Comparison of ENCODE assay signal across 14 cellular contexts in the genomic region with DNA sequence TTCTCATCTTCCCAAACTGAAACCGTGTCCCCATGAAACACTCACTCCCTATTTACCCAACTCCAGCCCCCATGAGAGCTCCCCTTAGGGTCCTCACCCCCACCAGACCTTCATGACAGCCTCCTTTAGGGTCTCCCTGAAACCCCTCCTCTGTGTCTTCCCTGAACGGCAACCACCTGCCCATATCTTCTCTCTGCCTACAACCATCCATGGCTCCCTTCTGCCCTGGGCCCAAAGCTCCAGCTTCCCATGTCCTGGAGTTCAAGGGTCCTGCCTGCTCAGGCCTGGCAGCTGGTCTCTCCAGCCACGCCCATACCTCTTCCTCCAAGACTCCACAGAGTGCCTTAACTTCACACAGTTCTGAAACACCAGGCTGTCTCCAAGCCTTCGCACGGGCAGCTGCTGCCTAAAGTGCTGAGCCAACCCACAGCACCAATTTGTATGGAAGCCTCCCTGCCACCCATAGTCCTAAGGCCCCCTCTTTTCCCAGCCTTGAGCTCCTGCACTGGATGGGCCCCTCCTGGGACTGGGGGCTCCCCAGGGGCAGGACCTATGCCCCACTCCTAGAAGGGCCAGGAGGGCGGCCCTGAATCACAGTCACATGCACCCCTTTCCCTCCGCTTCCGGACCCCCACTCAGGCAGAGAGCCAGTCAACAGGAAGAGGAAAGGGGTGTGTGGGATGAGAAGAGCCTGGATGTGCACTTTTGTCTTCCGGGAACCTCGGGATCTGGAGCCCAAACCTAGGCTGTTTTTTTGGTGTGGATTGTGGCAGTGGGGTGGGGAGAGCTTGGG. TPM values are rescaled to one million over a fixed set of nuclear protein-coding genes. Genes with fewer than 3 reads are reported as not detected.
DNase-seq lines count a peak whose midpoint lies in the region; ATAC-seq and TF ChIP-seq lines count a peak whose summit lies in the region.
"Had no signal": no experiment of that assay in that cellular context is flagged by ENCODE, and none has a peak within 500 bp of the region (broad histone marks: within the 10 kb centered on the region; RNA-seq: fewer than 3 reads in every experiment).

No MANE protein-coding gene starts in this region.

- H4K20me1 ChIP-seq in OCI-LY7 (ENCODE audit: insufficient read depth, low read length) (no peaks in the 10 kb centered on the region), mammary epithelial cell (ENCODE audit: insufficient read depth, low read length) (no peaks in the 10 kb centered on the region)

- intact Hi-C loops in OCI-LY7 (cut with micrococcal nuclease; ENCODE audit: unreplicated experiment) (no loop called here), sciatic nerve (cut with DNase I) (no loop called here), left lung (cut with DNase I) (no loop called here), mammary epithelial cell (cut with micrococcal nuclease) (no loop called here)

- POLR2A ChIA-PET in OCI-LY7 (lab: Charles Lee): interaction anchor here (1.0 kb wide), 1 partner anchor 8 kb away, joined by 3 read pairs; no protein-coding TSS in a partner anchor

- H3K79me2 ChIP-seq in OCI-LY7 (ENCODE audit: insufficient read depth, low read depth, low read length) (no peaks in the 10 kb centered on the region), mammary epithelial cell (ENCODE audit: insufficient read depth, low read length) (no peaks in the 10 kb centered on the region)

- peaks cover 15% of the 10 kb centered on the region for H3K27me3 Mint-ChIP-seq in T-helper 1 cell treated with Interleukin-12 subunit alpha and Interleukin-12 subunit beta and Interleukin-4 antibody, amounts not matched to agents 30 μg/mL and 1 μg/mL, for 36 hours (ENCODE audit: low read depth)
- peaks cover 0 to 11% of the 10 kb centered on the region in 2 donors for H3K27me3 Mint-ChIP-seq in effector memory CD8-positive, alpha-beta T cell

- no peaks in the 10 kb centered on the region for H3K9me2 ChIP-seq in OCI-LY7 (ENCODE audit: insufficient read depth, low read length)

- BruUV-seq in OCI-LY7 (replicated peaks; lab: Mats Ljungman, UMichigan) (no TSS peak), mammary epithelial cell (replicated peaks; lab: Mats Ljungman, UMichigan) (no TSS peak)

- H2AFZ ChIP-seq in OCI-LY7 (ENCODE audit: low read length): no peak overlapping the region
- no peak overlapping the region for H2AFZ ChIP-seq in mammary epithelial cell (ENCODE audit: low read depth, low read length)
- H2AFZ ChIP-seq: neural progenitor cell had no signal

- WGBS in mammary epithelial cell (ENCODE audit: low coverage, missing lambda C conversion rate): 68% methylated on average over 8 of the region's 10 CpGs

- H3K27ac ChIP-seq in OCI-LY7 (ENCODE audit: low read depth, low read length, poor library complexity, severe bottlenecking) (no peak overlapping the region), left lung (peak overlapping the region in 1 of 2 donors; percentile 92), mammary epithelial cell (ENCODE audit: insufficient read depth, low read depth, low read length) (no peak overlapping the region)
- H3K27ac ChIP-seq: epithelial cell of prostate, neural progenitor cell, thoracic aorta had no signal

- ATAC-seq in effector memory CD8-positive, alpha-beta T cell (replicated peaks): no peak
- ATAC-seq in sciatic nerve (peak; percentile 46), left lung (no peak)

- no peak overlapping the region for H3K9ac ChIP-seq in mammary epithelial cell (ENCODE audit: insufficient read depth, low read length)
- H3K9ac ChIP-seq: neural progenitor cell had no signal

- H3K36me3 Mint-ChIP-seq in T-helper 1 cell treated with Interleukin-12 subunit alpha and Interleukin-12 subunit beta and Interleukin-4 antibody, amounts not matched to agents 30 μg/mL and 1 μg/mL, for 36 hours (ENCODE audit: low read depth): no peaks in the 10 kb centered on the region
- peaks cover 16% of the 10 kb centered on the region for H3K36me3 Mint-ChIP-seq in effector memory CD8-positive, alpha-beta T cell (ENCODE audit: insufficient read depth)
- H3K36me3 Mint-ChIP-seq: neural progenitor cell had no signal

- H3K4me1 Mint-ChIP-seq in T-helper 1 cell treated with Interleukin-12 subunit alpha and Interleukin-12 subunit beta and Interleukin-4 antibody, amounts not matched to agents 30 μg/mL and 1 μg/mL, for 36 hours (ENCODE audit: low read depth): peaks cover 15% of the 10 kb centered on the region
- H3K4me1 Mint-ChIP-seq in effector memory CD8-positive, alpha-beta T cell (ENCODE audit: low read depth in 2 of 2): peaks cover 21 to 22% of the 10 kb centered on the region in 2 donors
- H3K4me1 Mint-ChIP-seq: neural progenitor cell had no signal

- no peaks in the 10 kb centered on the region for H3K9me3 Mint-ChIP-seq in T-helper 1 cell treated with Interleukin-12 subunit alpha and Interleukin-12 subunit beta and Interleukin-4 antibody, amounts not matched to agents 30 μg/mL and 1 μg/mL, for 36 hours
- no peaks in the 10 kb centered on the region for H3K9me3 Mint-ChIP-seq in effector memory CD8-positive, alpha-beta T cell
- H3K9me3 Mint-ChIP-seq: neural progenitor cell had no signal

- DNase-seq in T-helper 1 cell (no peak), OCI-LY7 (ENCODE audit: low spot score) (peak; percentile 25), sciatic nerve (ENCODE audit: low spot score) (no peak), HK-2 (ENCODE audit: unreplicated experiment) (no peak), left lung (no peak), mammary epithelial cell (no peak)
- DNase-seq in effector memory CD8-positive, alpha-beta T cell: no peak
- DNase-seq: cerebellar nuclear complex, HCEC 1CT had no signal

- H3K9me3 ChIP-seq in OCI-LY7 (ENCODE audit: low read length) (no peaks in the 10 kb centered on the region), left lung (no peaks in the 10 kb centered on the region), mammary epithelial cell (replicated peaks; ENCODE audit: insufficient read depth, low read length) (no peaks in the 10 kb centered on the region)
- H3K9me3 ChIP-seq: thoracic aorta had no signal

- TF ChIP-seq CTCF in OCI-LY7 (conservative IDR thresholded peaks at IDR 0.05; ENCODE audit: low read length): no peak
- no peak for TF ChIP-seq CTCF in left lung (IDR thresholded peaks at IDR 0.05)
- no peak for TF ChIP-seq CTCF in mammary epithelial cell (conservative IDR thresholded peaks at IDR 0.05 in 1 of 2, IDR thresholded peaks at IDR 0.05 in 1 of 2; ENCODE audit: extremely low read depth in 1 of 2, insufficient read depth in 1 of 2, low read depth in 1 of 2, low read length in 2 of 2)

- dilution Hi-C loops in mammary epithelial cell (cut with HindIII; ENCODE audit: low sequenced_read_pairs): no loop called here

- H3K4me1 ChIP-seq in OCI-LY7 (ENCODE audit: insufficient read depth, low read length, poor library complexity, severe bottlenecking) (peaks cover 67% of the 10 kb centered on the region), left lung (peaks cover 0 to 50% of the 10 kb centered on the region in 2 donors), mammary epithelial cell (ENCODE audit: insufficient read depth, low read length) (no peaks in the 10 kb centered on the region)
- H3K4me1 ChIP-seq: neural progenitor cell had no signal

- H3K4me2 ChIP-seq in OCI-LY7 (ENCODE audit: low read length): no peak overlapping the region
- no peak overlapping the region for H3K4me2 ChIP-seq in mammary epithelial cell (ENCODE audit: insufficient read depth, low read depth, low read length)
- H3K4me2 ChIP-seq: neural progenitor cell had no signal

- in situ Hi-C loops in mammary epithelial cell (cut with MboI; ENCODE audit: low sequenced_read_pairs in 2 of 2): no loop called here

- H3K4me3 Mint-ChIP-seq in T-helper 1 cell treated with Interleukin-12 subunit alpha and Interleukin-12 subunit beta and Interleukin-4 antibody, amounts not matched to agents 30 μg/mL and 1 μg/mL, for 36 hours: no peak overlapping the region
- peak overlapping the region; percentile 69 for H3K4me3 Mint-ChIP-seq in effector memory CD8-positive, alpha-beta T cell
- H3K4me3 Mint-ChIP-seq: neural progenitor cell had no signal

- H3K27me3 ChIP-seq in left lung (no peaks in the 10 kb centered on the region), mammary epithelial cell (ENCODE audit: insufficient read depth, low read length) (no peaks in the 10 kb centered on the region)
- H3K27me3 ChIP-seq: neural progenitor cell had no signal

- H3K36me3 ChIP-seq in OCI-LY7 (ENCODE audit: insufficient read depth, low read length) (no peaks in the 10 kb centered on the region), left lung (no peaks in the 10 kb centered on the region), mammary epithelial cell (ENCODE audit: insufficient read depth, low read length) (no peaks in the 10 kb centered on the region)
- H3K36me3 ChIP-seq: neural progenitor cell, thoracic aorta had no signal

- CTCF ChIA-PET in OCI-LY7 (lab: Charles Lee; ENCODE audit: unreplicated experiment) (interaction anchor here (0.5 kb wide), 1 partner anchor 212 kb away, joined by 4 read pairs; no protein-coding TSS in a partner anchor), mammary epithelial cell (lab: Charles Lee; ENCODE audit: low non-redundant PET) (no interaction called here)

- H3K4me3 ChIP-seq in OCI-LY7 (ENCODE audit: low read depth, low read length, poor library complexity, severe bottlenecking) (no peak overlapping the region), left lung (no peak overlapping the region), mammary epithelial cell (replicated peaks in 1 of 3; ENCODE audit: insufficient read depth in 1 of 3, low read depth in 2 of 3, low read length in 3 of 3) (no peak overlapping the region)
- H3K4me3 ChIP-seq: neural progenitor cell, thoracic aorta had no signal

- H3K27ac Mint-ChIP-seq in T-helper 1 cell treated with Interleukin-12 subunit alpha and Interleukin-12 subunit beta and Interleukin-4 antibody, amounts not matched to agents 30 μg/mL and 1 μg/mL, for 36 hours: peak overlapping the region; percentile 75
- peak overlapping the region; percentile 66 to 82 for H3K27ac Mint-ChIP-seq in effector memory CD8-positive, alpha-beta T cell
- H3K27ac Mint-ChIP-seq: neural progenitor cell had no signal

RNA-seq across cellular contexts. Expression of a gene that starts 4.9 kb away (rescaled TPM):
- total RNA-seq in OCI-LY7 (2014; rRNA removed; shearing (Covaris generic)): 3.3 and 3.7 TPM in 2 replicates
- 3.9 and 4.6 TPM in 2 replicates for total RNA-seq in OCI-LY7 (2022)
- total RNA-seq in sciatic nerve: 3.7 TPM
- under 1 TPM; 0.58 to 0.73 TPM for total RNA-seq in left lung
- total RNA-seq in mammary epithelial cell: not detected
- polyA plus RNA-seq in mammary epithelial cell: not detected
- polyA minus RNA-seq in mammary epithelial cell: not detected
- total RNA-seq: A172 had no signal

RNA-seq across cellular contexts. Expression of a gene that starts 25.1 kb away (rescaled TPM):
- not detected in 2 replicates for total RNA-seq in OCI-LY7 (2014; rRNA removed; shearing (Covaris generic))
- not detected in 2 replicates for total RNA-seq in OCI-LY7 (2022)
- total RNA-seq in sciatic nerve: 2.8 TPM
- total RNA-seq in left lung: 1 to 10 TPM; 2.1 to 2.2 TPM
- not detected for total RNA-seq in mammary epithelial cell
- polyA plus RNA-seq in mammary epithelial cell: not detected
- polyA minus RNA-seq in mammary epithelial cell: not detected
- total RNA-seq: A172 had no signal

RNA-seq across cellular contexts. Expression of a gene that starts 26.2 kb away (rescaled TPM):
- total RNA-seq in OCI-LY7 (2014; rRNA removed; shearing (Covaris generic)): 78.4 and 91.5 TPM in 2 replicates
- total RNA-seq in OCI-LY7 (2022): 115 and 150 TPM in 2 replicates
- total RNA-seq in sciatic nerve: 58.0 TPM
- total RNA-seq in left lung: 100 to 1,000 TPM; 105 to 106 TPM
- 100 to 1,000 TPM in 1 of 2 donors, 10 to 100 TPM in 1; 41.8 to 129 TPM for total RNA-seq in mammary epithelial cell
- polyA plus RNA-seq in mammary epithelial cell: 50.9 TPM
- 11.0 TPM for polyA minus RNA-seq in mammary epithelial cell

RNA-seq across cellular contexts. Expression of a gene that starts 30.0 kb away (rescaled TPM):
- total RNA-seq in OCI-LY7 (2014; rRNA removed; shearing (Covaris generic)): 0.22 and 0.28 TPM in 2 replicates
- not detected in 2 replicates for total RNA-seq in OCI-LY7 (2022)
- 2.6 TPM for total RNA-seq in sciatic nerve
- total RNA-seq in left lung: 100 to 1,000 TPM in 1 of 2 donors, 10 to 100 TPM in 1; 26.4 to 112 TPM
- total RNA-seq in mammary epithelial cell: not detected
- 0.11 TPM for polyA plus RNA-seq in mammary epithelial cell
- polyA minus RNA-seq in mammary epithelial cell: not detected
- total RNA-seq: A172 had no signal

RNA-seq across cellular contexts. Expression of a gene that starts 38.0 kb away (rescaled TPM):
- not detected in 2 replicates for total RNA-seq in OCI-LY7 (2014; rRNA removed; shearing (Covaris generic))
- not detected in 2 replicates for total RNA-seq in OCI-LY7 (2022)
- 1.1 TPM for total RNA-seq in sciatic nerve
- total RNA-seq in left lung: 10 to 100 TPM in 1 of 2 donors, 1 to 10 TPM in 1; 3.6 to 22.4 TPM
- not detected for total RNA-seq in mammary epithelial cell
- polyA plus RNA-seq in mammary epithelial cell: not detected
- polyA minus RNA-seq in mammary epithelial cell: not detected
- total RNA-seq: A172, thoracic aorta had no signal
